ENCODE assay signal across 2 cellular contexts in genomic region chr7:51630933-51631332, GRCh38.
A peak's percentile ranks its signal among the peaks of the same experiment; 100 is the strongest.
TF ChIP-seq lines count a peak whose summit lies in the region.

No MANE protein-coding gene starts in this region.

TF ChIP-seq in HepG2, 621 proteins besides CTCF, POLR2A, EP300 and RAD21 (continued from another document):
- TF ChIP-seq ZBTB26 (CRISPR knock-in tag; IDR thresholded peaks at IDR 0.05; ENCODE audit: borderline replicate concordance) = no peak
- TF ChIP-seq MAFK (conservative IDR thresholded peaks at IDR 0.05 in 1 of 2, IDR thresholded peaks at IDR 0.05 in 1 of 2; ENCODE audit: low read length in 2 of 2) = peak; percentile 52 to 56; a peak in 3 of 4 replicates
- no peak for TF ChIP-seq CCAR2 (optimal IDR thresholded peaks at IDR 0.05; ENCODE audit: low read depth, low read length)
- no peak for TF ChIP-seq HOXA3 (CRISPR knock-in tag; IDR thresholded peaks at IDR 0.05)

TF ChIP-seq in GM23338, 12 proteins besides CTCF, POLR2A, EP300 and RAD21 (continued from another document):
- no peak for TF ChIP-seq ZNF462 (CRISPR knock-in tag; IDR thresholded peaks at IDR 0.05)
- no peak for TF ChIP-seq CREB1 (CRISPR knock-in tag; IDR thresholded peaks at IDR 0.05; ENCODE audit: low read depth)
- no peak for TF ChIP-seq REST (IDR thresholded peaks at IDR 0.05; ENCODE audit: unreplicated experiment)
- no peak for TF ChIP-seq EZH2phosphoT487 (IDR thresholded peaks at IDR 0.05; ENCODE audit: unreplicated experiment)
- TF ChIP-seq EZH2 (IDR thresholded peaks at IDR 0.05; ENCODE audit: low read depth, unreplicated experiment) = no peak
